In genomic region chr17:16653367-16654041, GRCh38 we compare ENCODE assay signal across 8 cellular contexts. TPM values are rescaled to one million over a fixed set of nuclear protein-coding genes. Genes with fewer than 3 reads are reported as not detected.
DNase-seq lines count a peak whose midpoint lies in the region; ATAC-seq and TF ChIP-seq lines count a peak whose summit lies in the region.

TSS of gene ZNF624 (minus strand) at chr17:16653850.

- DNase-seq in DMS153 treated with DMSO at 0.1 percent for 48 hours (lab: John Stamatoyannopoulos, UW; ENCODE audit: unreplicated experiment) (peak; percentile 77), PC-9 (peak; percentile 76 to 97), esophagus muscularis mucosa (ENCODE audit: extremely low spot score) (peak; percentile 97)
- DNase-seq in activated T-cell treated with anti-CD3 and anti-CD28 coated beads, Interleukin-2, amount 50 U/mL, for 72 hours = peak; percentile 90 to 91
- peak; percentile 69 to 73 for DNase-seq in stimulated activated CD8-positive, alpha-beta memory T cell treated with anti-CD3 and anti-CD28 coated beads, Interleukin-7, amount 100 ng/mL, for 1 hour (ENCODE audit: low read depth in 2 of 2)

- TF ChIP-seq RAD21 in Ishikawa (IDR thresholded peaks at IDR 0.05; ENCODE audit: low read depth) = no peak

- H3K36me3 ChIP-seq in PC-9 (ENCODE audit: low read depth) (no peaks in the 10 kb centered on the region), esophagus muscularis mucosa (no peaks in the 10 kb centered on the region), muscle layer of colon (ENCODE audit: insufficient read depth, low read length) (peaks cover 4% of the 10 kb centered on the region)

- H3K9me3 ChIP-seq in PC-9 (ENCODE audit: insufficient read depth, low read depth) = no peaks in the 10 kb centered on the region; the same call in 1 of the 2 replicates
- no peaks in the 10 kb centered on the region for H3K9me3 ChIP-seq in esophagus muscularis mucosa
- H3K9me3 ChIP-seq in muscle layer of colon (ENCODE audit: low read length) = no peaks in the 10 kb centered on the region

- no peaks in the 10 kb centered on the region for H3K36me3 Mint-ChIP-seq in activated T-cell treated with anti-CD3 and anti-CD28 coated beads, Interleukin-2, amount 50 U/mL, for 72 hours (ENCODE audit: insufficient read depth in 2 of 2)

- no peaks in the 10 kb centered on the region for H3K27me3 ChIP-seq in PC-9 (ENCODE audit: insufficient read depth, low read depth)
- H3K27me3 ChIP-seq in esophagus muscularis mucosa = no peaks in the 10 kb centered on the region
- H3K27me3 ChIP-seq in muscle layer of colon (ENCODE audit: control insufficient read depth in 1 of 2, insufficient read depth in 2 of 2, low read length in 2 of 2) = no peaks in the 10 kb centered on the region

- ATAC-seq in GM21576 (IDR thresholded peaks at IDR 0.05; ENCODE audit: unreplicated experiment) = peak; percentile 91
- ATAC-seq in activated T-cell treated with anti-CD3 and anti-CD28 coated beads, Interleukin-2, amount 50 U/mL, for 72 hours (replicated peaks in 1 of 2) = peak; percentile 97 to 98

- WGBS in esophagus muscularis mucosa = 0% methylated on average over 21 of the region's 55 CpGs

- H3K4me3 Mint-ChIP-seq in activated T-cell treated with anti-CD3 and anti-CD28 coated beads, Interleukin-2, amount 50 U/mL, for 72 hours = peak within 1 kb of the TSS; percentile 82 to 92

- H3K27me3 Mint-ChIP-seq in activated T-cell treated with anti-CD3 and anti-CD28 coated beads, Interleukin-2, amount 50 U/mL, for 72 hours (ENCODE audit: low read depth) = no peaks in the 10 kb centered on the region

- peak within 1 kb of the TSS; percentile 64 for H3K9ac ChIP-seq in muscle layer of colon (ENCODE audit: low read length)

- H4K20me1 ChIP-seq in PC-9 (ENCODE audit: insufficient read depth) = no peaks in the 10 kb centered on the region

- peak within 1 kb of the TSS; percentile 81 for H3K4me2 ChIP-seq in PC-9

- no peak for TF ChIP-seq POLR2A in esophagus muscularis mucosa (IDR thresholded peaks at IDR 0.05; ENCODE audit: low read depth)

- TSS peak; percentile 87 for BruUV-seq in PC-9 (replicated peaks; lab: Mats Ljungman, UMichigan)

- H3K27ac ChIP-seq in PC-9 (peak within 1 kb of the TSS; percentile 86), esophagus muscularis mucosa (replicated peaks in 1 of 4) (peak within 1 kb of the TSS; percentile 94 to 95 (median 94)), muscle layer of colon (ENCODE audit: low read depth, low read length) (peak within 1 kb of the TSS; percentile 93)

- H3K9me3 Mint-ChIP-seq in activated T-cell treated with anti-CD3 and anti-CD28 coated beads, Interleukin-2, amount 50 U/mL, for 72 hours = no peaks in the 10 kb centered on the region

- POLR2A ChIA-PET in PC-9 (lab: Charles Lee; ENCODE audit: unreplicated experiment) = interaction anchor here (0.6 kb wide), 2 partner anchors 118 to 374 kb away, joined by 3 to 4 read pairs; no protein-coding TSS in a partner anchor

- CTCF ChIA-PET in PC-9 (lab: Charles Lee) = interaction anchor here (1.1 kb wide), 1 partner anchor 69 kb away, joined by 3 read pairs; no protein-coding TSS in a partner anchor

- H3K4me1 ChIP-seq in PC-9 (replicated peaks; ENCODE audit: insufficient read depth) = peaks cover 12% of the 10 kb centered on the region; the same call in 1 of the 2 replicates
- H3K4me1 ChIP-seq in esophagus muscularis mucosa = peaks cover 6 to 21% (median 19%) of the 10 kb centered on the region in 4 donors
- peaks cover 13% of the 10 kb centered on the region for H3K4me1 ChIP-seq in muscle layer of colon (ENCODE audit: insufficient read depth, low read length)

- H2AFZ ChIP-seq in PC-9 = peak within 1 kb of the TSS; percentile 83

- peak within 1 kb of the TSS; percentile 5 for H3K27ac Mint-ChIP-seq in activated T-cell treated with anti-CD3 and anti-CD28 coated beads, Interleukin-2, amount 50 U/mL, for 72 hours

- peaks cover 6% of the 10 kb centered on the region; the same call in 1 of the 2 replicates for H3K79me2 ChIP-seq in PC-9 (ENCODE audit: low read depth)

- 0 out of 2 replicates have a peak, but pooled peaks have one; percentile 31 for TF ChIP-seq EP300 in Ishikawa (IDR thresholded peaks at IDR 0.05; ENCODE audit: borderline replicate concordance)
- TF ChIP-seq EP300 in esophagus muscularis mucosa (IDR thresholded peaks at IDR 0.05) = peak; percentile 73

- H3K4me3 ChIP-seq in PC-9 (peak within 1 kb of the TSS; percentile 69), esophagus muscularis mucosa (peak within 1 kb of the TSS; percentile 75 to 78 (median 76)), muscle layer of colon (ENCODE audit: low read depth in 1 of 2, low read length in 2 of 2) (peak within 1 kb of the TSS; percentile 60 to 63)

- peaks cover 11% of the 10 kb centered on the region for H3K4me1 Mint-ChIP-seq in activated T-cell treated with anti-CD3 and anti-CD28 coated beads, Interleukin-2, amount 50 U/mL, for 72 hours (ENCODE audit: low read depth)

- peaks cover 12% of the 10 kb centered on the region for H3F3A ChIP-seq in PC-9 (ENCODE audit: insufficient read depth, low read depth)

- H3K9me2 ChIP-seq in PC-9 (ENCODE audit: insufficient read depth) = no peaks in the 10 kb centered on the region

- intact Hi-C loops in PC-9 (cut with micrococcal nuclease; ENCODE audit: unreplicated experiment) = no loop called here
- intact Hi-C loops in esophagus muscularis mucosa (cut with DNase I) = loop anchor here (5.0 kb wide), 1 partner anchor 66 kb away; no protein-coding TSS in a partner anchor

- TF ChIP-seq CTCF in PC-9 (conservative IDR thresholded peaks at IDR 0.05) = no peak
- peak in 1 of 3 experiments; percentile 7 for TF ChIP-seq CTCF in esophagus muscularis mucosa (IDR thresholded peaks at IDR 0.05)

TF ChIP-seq in Ishikawa, 13 proteins besides CTCF, POLR2A, EP300 and RAD21:
- TF ChIP-seq USF1 (IDR thresholded peaks at IDR 0.05) = no peak
- no peak for TF ChIP-seq TEAD4 (IDR thresholded peaks at IDR 0.05)
- TF ChIP-seq NFIC (IDR thresholded peaks at IDR 0.05) = peak; percentile 40; the same call in 1 of the 2 replicates
- no peak for TF ChIP-seq CEBPB (IDR thresholded peaks at IDR 0.05)
- TF ChIP-seq TAF1 (IDR thresholded peaks at IDR 0.05; ENCODE audit: low read depth) = peak; percentile 76; the same call in 1 of the 2 replicates
- TF ChIP-seq CREB1 (IDR thresholded peaks at IDR 0.05; ENCODE audit: low read depth) = no peak
- 0 out of 2 replicates have a peak, but pooled peaks have one; percentile 26 for TF ChIP-seq EGR1 (IDR thresholded peaks at IDR 0.05)
- TF ChIP-seq, protein P1, sequence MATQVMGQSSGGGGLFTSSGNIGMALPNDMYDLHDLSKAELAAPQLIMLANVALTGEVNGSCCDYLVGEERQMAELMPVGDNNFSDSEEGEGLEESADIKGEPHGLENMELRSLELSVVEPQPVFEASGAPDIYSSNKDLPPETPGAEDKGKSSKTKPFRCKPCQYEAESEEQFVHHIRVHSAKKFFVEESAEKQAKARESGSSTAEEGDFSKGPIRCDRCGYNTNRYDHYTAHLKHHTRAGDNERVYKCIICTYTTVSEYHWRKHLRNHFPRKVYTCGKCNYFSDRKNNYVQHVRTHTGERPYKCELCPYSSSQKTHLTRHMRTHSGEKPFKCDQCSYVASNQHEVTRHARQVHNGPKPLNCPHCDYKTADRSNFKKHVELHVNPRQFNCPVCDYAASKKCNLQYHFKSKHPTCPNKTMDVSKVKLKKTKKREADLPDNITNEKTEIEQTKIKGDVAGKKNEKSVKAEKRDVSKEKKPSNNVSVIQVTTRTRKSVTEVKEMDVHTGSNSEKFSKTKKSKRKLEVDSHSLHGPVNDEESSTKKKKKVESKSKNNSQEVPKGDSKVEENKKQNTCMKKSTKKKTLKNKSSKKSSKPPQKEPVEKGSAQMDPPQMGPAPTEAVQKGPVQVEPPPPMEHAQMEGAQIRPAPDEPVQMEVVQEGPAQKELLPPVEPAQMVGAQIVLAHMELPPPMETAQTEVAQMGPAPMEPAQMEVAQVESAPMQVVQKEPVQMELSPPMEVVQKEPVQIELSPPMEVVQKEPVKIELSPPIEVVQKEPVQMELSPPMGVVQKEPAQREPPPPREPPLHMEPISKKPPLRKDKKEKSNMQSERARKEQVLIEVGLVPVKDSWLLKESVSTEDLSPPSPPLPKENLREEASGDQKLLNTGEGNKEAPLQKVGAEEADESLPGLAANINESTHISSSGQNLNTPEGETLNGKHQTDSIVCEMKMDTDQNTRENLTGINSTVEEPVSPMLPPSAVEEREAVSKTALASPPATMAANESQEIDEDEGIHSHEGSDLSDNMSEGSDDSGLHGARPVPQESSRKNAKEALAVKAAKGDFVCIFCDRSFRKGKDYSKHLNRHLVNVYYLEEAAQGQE (IDR thresholded peaks at IDR 0.05; ENCODE audit: low read depth) = no peak
- no peak for TF ChIP-seq FOXM1 (IDR thresholded peaks at IDR 0.05; ENCODE audit: borderline replicate concordance, low read depth)
- TF ChIP-seq YY1 (IDR thresholded peaks at IDR 0.05; ENCODE audit: low read depth) = peak; percentile 95
- TF ChIP-seq ZBTB7A (IDR thresholded peaks at IDR 0.05; ENCODE audit: low read depth) = peak; percentile 53; the same call in 1 of the 2 replicates
- TF ChIP-seq MAX (IDR thresholded peaks at IDR 0.05) = peak; percentile 63; the same call in 1 of the 2 replicates
- TF ChIP-seq TCF12 (IDR thresholded peaks at IDR 0.05; ENCODE audit: low read depth) = no peak
TF ChIP-seq in Ishikawa: peak in this region for 6.

RNA-seq across cellular contexts. Expression of gene ZNF624, which starts in this region (rescaled TPM):
- total RNA-seq in PC-9 (2021) (6.5 and 7.2 TPM in 2 replicates), esophagus muscularis mucosa (1 to 10 TPM; 1.2 to 4.5 (median 2.5) TPM)
- total RNA-seq in activated T-cell treated with anti-CD3 and anti-CD28 coated beads, Interleukin-2, amount 50 U/mL, for 72 hours = 1 to 10 TPM; 6.9 to 8.4 TPM

Comparison
In these comparisons a context has a peak if more than half of its experiments do, and no peak if none do; other contexts are left out.
1. Peak in every context shown above with its lines: DNase-seq, ATAC-seq, H3K4me3 ChIP-seq and H3K27ac ChIP-seq.